25 cellular contexts compared by ENCODE assay signal in genomic region chr3:1805331-1805730, GRCh38.
A peak's percentile ranks its signal among the peaks of the same experiment; 100 is the strongest.
DNase-seq lines count a peak whose midpoint lies in the region; ATAC-seq, FAIRE-seq and TF ChIP-seq lines count a peak whose summit lies in the region.
"Had no signal": no experiment of that assay in that cellular context is flagged by ENCODE, and none has a peak within 500 bp of the region (broad histone marks: within the 10 kb centered on the region; RNA-seq: fewer than 3 reads in every experiment).

No MANE protein-coding gene starts in this region.

- no peaks in the 10 kb centered on the region for H3K27me3 Mint-ChIP-seq in natural killer cell (ENCODE audit: low read depth in 2 of 2)
- H3K27me3 Mint-ChIP-seq: CD4-positive, alpha-beta T cell; CD8-positive, alpha-beta memory T cell had no signal

- H3K4me3 ChIP-seq in body of pancreas, result no peak overlapping the region
- H3K4me3 ChIP-seq in bronchial epithelial cell (ENCODE audit: low read depth, low read length), result no peak overlapping the region
- H3K4me3 ChIP-seq: A549; BLaER1 treated with 17β-estradiol and CSF1 and Interleukin-3, amounts not matched to agents 10 nM and 100 nM; HAP-1 had no signal

- H3K36me3 ChIP-seq in body of pancreas (replicated peaks in 1 of 2; ENCODE audit: insufficient read depth in 1 of 2, low read depth in 2 of 2), result no peaks in the 10 kb centered on the region
- no peaks in the 10 kb centered on the region for H3K36me3 ChIP-seq in bronchial epithelial cell (ENCODE audit: control insufficient read depth, insufficient read depth, low read length)
- H3K36me3 ChIP-seq: BE2C; BLaER1 treated with 17β-estradiol and CSF1 and Interleukin-3, amounts not matched to agents 10 nM and 100 nM; HAP-1 had no signal

- H3K27me3 ChIP-seq in body of pancreas, result no peaks in the 10 kb centered on the region
- H3K27me3 ChIP-seq in bronchial epithelial cell (ENCODE audit: control insufficient read depth, insufficient read depth, low read length), result no peaks in the 10 kb centered on the region
- H3K27me3 ChIP-seq: BE2C; BLaER1 treated with 17β-estradiol and CSF1 and Interleukin-3, amounts not matched to agents 10 nM and 100 nM had no signal

- 58 to 68% methylated on average over 2 to 3 of the region's 3 CpGs for WGBS in body of pancreas, 2 donors

- FAIRE-seq in bronchial epithelial cell (lab: Jason Lieb, UNC), result peak; percentile 23
- FAIRE-seq: A549, D721Med, GM12891, GM18507, H54 had no signal

- ATAC-seq in body of pancreas (no peak), natural killer cell (no peak), GM18858 (IDR thresholded peaks at IDR 0.05; ENCODE audit: unreplicated experiment) (no peak)
- ATAC-seq: A549 had no signal

- DNase-seq in body of pancreas (peak in 3 of 4 donors; percentile 3 to 53 (median 42)), bronchial epithelial cell (ENCODE audit: low read depth) (peak; percentile 9), islet precursor cell (peak; percentile 55), NOMO-1 treated with DMSO at 0.1 percent for 48 hours (lab: John Stamatoyannopoulos, UW; ENCODE audit: unreplicated experiment) (no peak), natural killer cell (no peak)
- DNase-seq: 8988T; ACHN; AML-193; BE2C; CD4-positive, alpha-beta T cell; CD8-positive, alpha-beta memory T cell; DMS 273 treated with DMSO at 0.1 percent for 48 hours; DMS79 treated with DMSO at 0.1 percent for 48 hours; GF-D8; GOT3; HFFc6 had no signal

- H3K36me3 Mint-ChIP-seq in natural killer cell, result peaks cover 21% of the 10 kb centered on the region
- H3K36me3 Mint-ChIP-seq: CD14-positive monocyte had no signal

- H3K4me3 Mint-ChIP-seq in natural killer cell, result no peak overlapping the region
- H3K4me3 Mint-ChIP-seq: CD14-positive monocyte; CD4-positive, alpha-beta T cell; CD8-positive, alpha-beta memory T cell; HFFc6 had no signal

- intact Hi-C loops in body of pancreas (cut with DNase I), result no loop called here
- intact Hi-C loops in natural killer cell (cut with micrococcal nuclease), result no loop called here

- H3K4me1 Mint-ChIP-seq in natural killer cell, result no peaks in the 10 kb centered on the region
- H3K4me1 Mint-ChIP-seq: CD14-positive monocyte; CD8-positive, alpha-beta memory T cell had no signal

- H3K27ac Mint-ChIP-seq in natural killer cell, result no peak overlapping the region
- H3K27ac Mint-ChIP-seq: CD4-positive, alpha-beta T cell; CD8-positive, alpha-beta memory T cell; HFFc6 had no signal

- no peak overlapping the region for H3K27ac ChIP-seq in body of pancreas
- H3K27ac ChIP-seq: A549; BLaER1 treated with 17β-estradiol and CSF1 and Interleukin-3, amounts not matched to agents 10 nM and 100 nM had no signal

- no peaks in the 10 kb centered on the region for H3K4me1 ChIP-seq in body of pancreas
- H3K4me1 ChIP-seq: A549; BE2C; BLaER1 treated with 17β-estradiol and CSF1 and Interleukin-3, amounts not matched to agents 10 nM and 100 nM; HAP-1 had no signal

- peaks cover 23 to 24% of the 10 kb centered on the region in 2 donors for H3K9me3 Mint-ChIP-seq in natural killer cell

- TF ChIP-seq CTCF in body of pancreas (IDR thresholded peaks at IDR 0.05), result no peak
- no peak for TF ChIP-seq CTCF in bronchial epithelial cell (IDR thresholded peaks at IDR 0.05; ENCODE audit: insufficient read depth, low read length, severe bottlenecking)
- TF ChIP-seq CTCF in natural killer cell (IDR thresholded peaks at IDR 0.05), result no peak

- H3K9me3 ChIP-seq in body of pancreas, result no peaks in the 10 kb centered on the region
- H3K9me3 ChIP-seq: BE2C, HAP-1 had no signal

- no peak for TF ChIP-seq POLR2A in body of pancreas (IDR thresholded peaks at IDR 0.05)

Comparison
In these comparisons a context has a peak if more than half of its experiments do, and no peak if none do; other contexts are left out.
1. DNase-seq: peak in body of pancreas (3 of 4), bronchial epithelial cell (single experiment) and islet precursor cell (single experiment); none in NOMO-1 treated with DMSO at 0.1 percent for 48 hours (single experiment) and natural killer cell (single experiment).